11 cellular contexts compared by ENCODE assay signal in genomic region chr19:3362217-3362907, GRCh38. TPM values are rescaled to one million over a fixed set of nuclear protein-coding genes. Genes with fewer than 3 reads are reported as not detected.
DNase-seq lines count a peak whose midpoint lies in the region; ATAC-seq, FAIRE-seq and TF ChIP-seq lines count a peak whose summit lies in the region.
"Had no signal": no experiment of that assay in that cellular context is flagged by ENCODE, and none has a peak within 500 bp of the region (broad histone marks: within the 10 kb centered on the region; RNA-seq: fewer than 3 reads in every experiment).

No MANE protein-coding gene starts in this region.

- peaks cover 0 to 3% of the 10 kb centered on the region in 2 donors for H3K27me3 Mint-ChIP-seq in natural killer cell treated with Interleukin-12 subunit alpha and Interleukin-12 subunit beta and Interleukin-15 and Interleukin-18, amount 100 ng/mL, for 72 hours
- H3K27me3 Mint-ChIP-seq in effector memory CD8-positive, alpha-beta T cell = no peaks in the 10 kb centered on the region

- DNase-seq in left ventricle myocardium inferior = no peak
- no peak for DNase-seq in left cardiac atrium
- no peak for DNase-seq in bronchial epithelial cell (ENCODE audit: low read depth)
- no peak for DNase-seq in natural killer cell treated with Interleukin-12 subunit alpha and Interleukin-12 subunit beta and Interleukin-15 and Interleukin-18, amount 100 ng/mL, for 72 hours (ENCODE audit: low spot score)
- no peak for DNase-seq in NCI-H2227 (lab: John Stamatoyannopoulos, UW; ENCODE audit: unreplicated experiment)
- DNase-seq in effector memory CD8-positive, alpha-beta T cell = no peak
- DNase-seq: activated CD4-positive, CD25-positive, alpha-beta regulatory T cell treated with anti-CD3 and anti-CD28 coated beads, Interleukin-2, amount 50 U/mL, for 72 hours; activated naive CD8-positive, alpha-beta T cell treated with anti-CD3 and anti-CD28 coated beads, Interleukin-2, amount 10 ng/mL, durations not matched to agents 7 days and 5 days; NCI-H187 had no signal

- TF ChIP-seq CTCF in left ventricle myocardium inferior (IDR thresholded peaks at IDR 0.05; ENCODE audit: borderline replicate concordance) (no peak), bronchial epithelial cell (IDR thresholded peaks at IDR 0.05; ENCODE audit: insufficient read depth, low read length, severe bottlenecking) (no peak)

- peak overlapping the region; percentile 73 for H3K4me3 Mint-ChIP-seq in natural killer cell treated with Interleukin-12 subunit alpha and Interleukin-12 subunit beta and Interleukin-15 and Interleukin-18, amount 100 ng/mL, for 72 hours
- H3K4me3 Mint-ChIP-seq in effector memory CD8-positive, alpha-beta T cell = peak overlapping the region in 1 of 2 donors; percentile 86

- no peaks in the 10 kb centered on the region for H3K9me3 Mint-ChIP-seq in natural killer cell treated with Interleukin-12 subunit alpha and Interleukin-12 subunit beta and Interleukin-15 and Interleukin-18, amount 100 ng/mL, for 72 hours
- no peaks in the 10 kb centered on the region for H3K9me3 Mint-ChIP-seq in effector memory CD8-positive, alpha-beta T cell
- H3K9me3 Mint-ChIP-seq: activated naive CD8-positive, alpha-beta T cell treated with anti-CD3 and anti-CD28 coated beads, Interleukin-2, amount 10 ng/mL, durations not matched to agents 7 days and 5 days had no signal

- no peaks in the 10 kb centered on the region for H3K36me3 Mint-ChIP-seq in natural killer cell treated with Interleukin-12 subunit alpha and Interleukin-12 subunit beta and Interleukin-15 and Interleukin-18, amount 100 ng/mL, for 72 hours
- peaks cover 21% of the 10 kb centered on the region for H3K36me3 Mint-ChIP-seq in effector memory CD8-positive, alpha-beta T cell (ENCODE audit: insufficient read depth)
- H3K36me3 Mint-ChIP-seq: activated naive CD8-positive, alpha-beta T cell treated with anti-CD3 and anti-CD28 coated beads, Interleukin-2, amount 10 ng/mL, durations not matched to agents 7 days and 5 days had no signal

- H3K27me3 ChIP-seq in left ventricle myocardium inferior (ENCODE audit: low read depth) (no peaks in the 10 kb centered on the region), bronchial epithelial cell (ENCODE audit: control insufficient read depth, insufficient read depth, low read length) (peaks cover 2% of the 10 kb centered on the region)

- peak overlapping the region in 1 of 2 donors; percentile 18 for H3K27ac Mint-ChIP-seq in natural killer cell treated with Interleukin-12 subunit alpha and Interleukin-12 subunit beta and Interleukin-15 and Interleukin-18, amount 100 ng/mL, for 72 hours
- H3K27ac Mint-ChIP-seq in effector memory CD8-positive, alpha-beta T cell = peak overlapping the region in 1 of 2 donors; percentile 14
- H3K27ac Mint-ChIP-seq: activated naive CD8-positive, alpha-beta T cell treated with anti-CD3 and anti-CD28 coated beads, Interleukin-2, amount 10 ng/mL, durations not matched to agents 7 days and 5 days had no signal

- no peak for ATAC-seq in left cardiac atrium
- ATAC-seq in natural killer cell treated with Interleukin-12 subunit alpha and Interleukin-12 subunit beta and Interleukin-15 and Interleukin-18, amount 100 ng/mL, for 72 hours = no peak
- ATAC-seq in GM18858 (IDR thresholded peaks at IDR 0.05; ENCODE audit: unreplicated experiment) = no peak
- ATAC-seq in effector memory CD8-positive, alpha-beta T cell (replicated peaks) = no peak
- ATAC-seq in GM18502 (IDR thresholded peaks at IDR 0.05; ENCODE audit: poor library complexity, unreplicated experiment) = no peak

- H3K27ac ChIP-seq in left ventricle myocardium inferior (replicated peaks) = peak overlapping the region; percentile 99

- intact Hi-C loops in left ventricle myocardium inferior (cut with micrococcal nuclease) (loop anchor here (10.0 kb wide), 1 partner anchor 62 kb away; no protein-coding TSS in a partner anchor), left cardiac atrium (cut with DNase I) (no loop called here)

- peaks cover 81% of the 10 kb centered on the region for H3K4me1 ChIP-seq in left ventricle myocardium inferior

- no peaks in the 10 kb centered on the region for H3K9me3 ChIP-seq in left ventricle myocardium inferior (replicated peaks)

- H3K4me3 ChIP-seq in left ventricle myocardium inferior = peak overlapping the region; percentile 97
- no peak overlapping the region for H3K4me3 ChIP-seq in bronchial epithelial cell (ENCODE audit: low read depth, low read length)

- FAIRE-seq in bronchial epithelial cell (lab: Jason Lieb, UNC) = peak; percentile 79

- peaks cover 29 to 39% of the 10 kb centered on the region in 2 donors for H3K4me1 Mint-ChIP-seq in natural killer cell treated with Interleukin-12 subunit alpha and Interleukin-12 subunit beta and Interleukin-15 and Interleukin-18, amount 100 ng/mL, for 72 hours (ENCODE audit: low read depth in 2 of 2)
- peaks cover 34 to 35% of the 10 kb centered on the region in 2 donors for H3K4me1 Mint-ChIP-seq in effector memory CD8-positive, alpha-beta T cell (ENCODE audit: low read depth in 2 of 2)

- H3K36me3 ChIP-seq in left ventricle myocardium inferior (no peaks in the 10 kb centered on the region), bronchial epithelial cell (ENCODE audit: control insufficient read depth, insufficient read depth, low read length) (no peaks in the 10 kb centered on the region)

RNA-seq across cellular contexts. Expression of gene NFIC, which starts 4.0 kb away (rescaled TPM):
- total RNA-seq in left ventricle myocardium inferior = 145 TPM
- 100 to 1,000 TPM; 144 to 173 TPM for total RNA-seq in left cardiac atrium
- total RNA-seq in bronchial epithelial cell = 17.6 and 22.0 TPM in 2 replicates
- total RNA-seq in natural killer cell treated with Interleukin-12 subunit alpha and Interleukin-12 subunit beta and Interleukin-15 and Interleukin-18, amount 100 ng/mL, for 72 hours = 10 to 100 TPM; 21.4 to 41.7 TPM
